9 cellular contexts compared by ENCODE assay signal in genomic region chr4:40121515-40121914, GRCh38.
A peak's percentile ranks its signal among the peaks of the same experiment; 100 is the strongest.
DNase-seq lines count a peak whose midpoint lies in the region; ATAC-seq, FAIRE-seq and TF ChIP-seq lines count a peak whose summit lies in the region.
"Had no signal": no experiment of that assay in that cellular context is flagged by ENCODE, and none has a peak within 500 bp of the region (broad histone marks: within the 10 kb centered on the region; RNA-seq: fewer than 3 reads in every experiment).

No MANE protein-coding gene starts in this region.

- no peak for TF ChIP-seq RAD21 in GM12878 (IDR thresholded peaks at IDR 0.05; ENCODE audit: insufficient read depth, low read depth, low read length)

- no peaks in the 10 kb centered on the region for H3K27me3 Mint-ChIP-seq in activated CD4-positive, alpha-beta memory T cell treated with anti-CD3 and anti-CD28 coated beads for 36 hours
- no peaks in the 10 kb centered on the region for H3K27me3 Mint-ChIP-seq in activated CD4-positive, alpha-beta memory T cell treated with anti-CD3 and anti-CD28 coated beads, Interleukin-2, amount 10 ng/mL, durations not matched to agents 7 days and 5 days

- no peak overlapping the region for H3K9ac ChIP-seq in GM12878 (ENCODE audit: control insufficient read depth, insufficient read depth, low read length)
- H3K9ac ChIP-seq: parathyroid adenoma had no signal

- TF ChIP-seq CTCF in GM12878 (IDR thresholded peaks at IDR 0.05 in 2 of 3, conservative IDR thresholded peaks at IDR 0.05 in 1 of 3; ENCODE audit: control insufficient read depth in 2 of 3, extremely low read depth in 1 of 3, insufficient read depth in 1 of 3, low read depth in 3 of 3, low read length in 3 of 3) (no peak), osteoblast (IDR thresholded peaks at IDR 0.05; ENCODE audit: extremely low read depth, low read depth, low read length) (no peak), testis (IDR thresholded peaks at IDR 0.05) (no peak)

- peaks cover 13% of the 10 kb centered on the region for H3K36me3 Mint-ChIP-seq in activated CD4-positive, alpha-beta memory T cell treated with anti-CD3 and anti-CD28 coated beads for 36 hours
- H3K36me3 Mint-ChIP-seq in activated CD4-positive, alpha-beta memory T cell treated with anti-CD3 and anti-CD28 coated beads, Interleukin-2, amount 10 ng/mL, durations not matched to agents 7 days and 5 days (ENCODE audit: low read depth), result peaks cover 22% of the 10 kb centered on the region

- H3K36me3 ChIP-seq in GM12878 (ENCODE audit: control insufficient read depth in 2 of 2, insufficient read depth in 2 of 2, low read length in 1 of 2), result no peaks in the 10 kb centered on the region
- no peaks in the 10 kb centered on the region for H3K36me3 ChIP-seq in osteoblast (ENCODE audit: insufficient read depth, low read length)
- no peaks in the 10 kb centered on the region for H3K36me3 ChIP-seq in testis (ENCODE audit: low read depth, missing control alignments)

- H3K9me3 ChIP-seq in GM12878 (replicated peaks; ENCODE audit: control insufficient read depth, insufficient read depth, low read length) (no peaks in the 10 kb centered on the region), osteoblast (ENCODE audit: low read depth, low read length) (no peaks in the 10 kb centered on the region), testis (no peaks in the 10 kb centered on the region)

- H4K20me1 ChIP-seq in GM12878 (ENCODE audit: control insufficient read depth, insufficient read depth), result no peaks in the 10 kb centered on the region
- no peaks in the 10 kb centered on the region for H4K20me1 ChIP-seq in osteoblast (ENCODE audit: insufficient read depth, low read length)

- no peak for TF ChIP-seq EP300 in GM12878 (IDR thresholded peaks at IDR 0.05; ENCODE audit: borderline replicate concordance in 1 of 2, control insufficient read depth in 1 of 2, low read depth in 2 of 2, low read length in 2 of 2)

- CTCF ChIA-PET in activated CD4-positive, alpha-beta memory T cell treated with anti-CD3 and anti-CD28 coated beads for 36 hours (lab: Charles Lee), result interaction anchor here (0.6 to 2.0 kb wide), 4 partner anchors 63 to 204 kb away, joined by 3 to 6 read pairs (median 3); no protein-coding TSS in a partner anchor
- CTCF ChIA-PET in activated CD4-positive, alpha-beta memory T cell treated with anti-CD3 and anti-CD28 coated beads, Interleukin-2, amount 10 ng/mL, durations not matched to agents 7 days and 5 days (lab: Charles Lee), result no interaction called here
- CTCF ChIA-PET in GM12878 (lab: Yijun Ruan, JAX), result interaction anchor here (0.6 to 1.3 kb wide), 2 partner anchors 28 to 32 kb away, joined by 3 read pairs; no protein-coding TSS in a partner anchor

- H3K9me3 Mint-ChIP-seq in activated CD4-positive, alpha-beta memory T cell treated with anti-CD3 and anti-CD28 coated beads for 36 hours, result no peaks in the 10 kb centered on the region
- H3K9me3 Mint-ChIP-seq in activated CD4-positive, alpha-beta memory T cell treated with anti-CD3 and anti-CD28 coated beads, Interleukin-2, amount 10 ng/mL, durations not matched to agents 7 days and 5 days, result no peaks in the 10 kb centered on the region

- peaks cover 44% of the 10 kb centered on the region for H3K4me1 Mint-ChIP-seq in activated CD4-positive, alpha-beta memory T cell treated with anti-CD3 and anti-CD28 coated beads for 36 hours (ENCODE audit: low read depth)
- peaks cover 26% of the 10 kb centered on the region for H3K4me1 Mint-ChIP-seq in activated CD4-positive, alpha-beta memory T cell treated with anti-CD3 and anti-CD28 coated beads, Interleukin-2, amount 10 ng/mL, durations not matched to agents 7 days and 5 days

- no peak overlapping the region for H3K4me3 Mint-ChIP-seq in activated CD4-positive, alpha-beta memory T cell treated with anti-CD3 and anti-CD28 coated beads for 36 hours
- no peak overlapping the region for H3K4me3 Mint-ChIP-seq in activated CD4-positive, alpha-beta memory T cell treated with anti-CD3 and anti-CD28 coated beads, Interleukin-2, amount 10 ng/mL, durations not matched to agents 7 days and 5 days

- WGBS in GM12878 (ENCODE audit: insufficient coverage, insufficient replicate concordance, low lambda C conversion rate, missing lambda C conversion rate), result 2% methylated on average over 4 of the region's 4 CpGs
- 74 to 88% methylated on average over 4 of the region's 4 CpGs for WGBS in testis, 2 donors

- POLR2A ChIA-PET in activated CD4-positive, alpha-beta memory T cell treated with anti-CD3 and anti-CD28 coated beads for 36 hours (lab: Charles Lee), result interaction anchor here (1.1 kb wide), 1 partner anchor 66 kb away, joined by 4 read pairs; the partner anchor contains the start of gene N4BP2
- POLR2A ChIA-PET in activated CD4-positive, alpha-beta memory T cell treated with anti-CD3 and anti-CD28 coated beads, Interleukin-2, amount 10 ng/mL, durations not matched to agents 7 days and 5 days (lab: Charles Lee), result interaction anchor here (1.1 to 1.2 kb wide), 2 partner anchors 25 to 77 kb away, joined by 3 to 4 read pairs; no protein-coding TSS in a partner anchor
- POLR2A ChIA-PET in GM12878 (lab: Charles Lee), result interaction anchor here (0.6 kb wide), 1 partner anchor 17 kb away, joined by 6 read pairs; no protein-coding TSS in a partner anchor

- ATAC-seq in GM12878 (peak; percentile 86), GM19035 (IDR thresholded peaks at IDR 0.05; ENCODE audit: unreplicated experiment) (no peak)

- BruUV-seq in GM12878 (replicated peaks; lab: Mats Ljungman, UMichigan), result no TSS peak

- intact Hi-C loops in activated CD4-positive, alpha-beta memory T cell treated with anti-CD3 and anti-CD28 coated beads for 36 hours (cut with micrococcal nuclease), result loop anchor here (5.0 to 10.0 kb wide), 2 partner anchors 63 to 64 kb away; partner anchors contain the start of gene N4BP2
- intact Hi-C loops in GM12878 (cut with micrococcal nuclease; ENCODE audit: unreplicated experiment), result no loop called here
- intact Hi-C loops in testis (cut with DNase I; ENCODE audit: low total_unique reads), result no loop called here

- H3K4me1 ChIP-seq in GM12878 (ENCODE audit: control insufficient read depth, insufficient read depth, low read length) (no peaks in the 10 kb centered on the region), osteoblast (ENCODE audit: insufficient read depth, low read length) (peaks cover 10% of the 10 kb centered on the region), testis (no peaks in the 10 kb centered on the region)
- H3K4me1 ChIP-seq: parathyroid adenoma had no signal

- FAIRE-seq in GM12878 (lab: Jason Lieb, UNC), result no peak

- no peaks in the 10 kb centered on the region for H3K27me3 ChIP-seq in GM12878 (replicated peaks in 1 of 2; ENCODE audit: control insufficient read depth in 2 of 2, insufficient read depth in 2 of 2, low read length in 1 of 2)
- no peaks in the 10 kb centered on the region for H3K27me3 ChIP-seq in osteoblast (ENCODE audit: insufficient read depth, low read length)
- H3K27me3 ChIP-seq in testis, result no peaks in the 10 kb centered on the region

- H3K4me2 ChIP-seq in GM12878 (ENCODE audit: control insufficient read depth, insufficient read depth), result no peak overlapping the region
- H3K4me2 ChIP-seq in osteoblast (ENCODE audit: insufficient read depth, low read length), result peak overlapping the region; percentile 50

- in situ Hi-C loops in GM12878 (cut with MboI), result no loop called here

- RAD21 ChIA-PET in GM12878 (lab: Charles Lee; ENCODE audit: unreplicated experiment), result no interaction called here

- no peak for TF ChIP-seq POLR2A in GM12878 (IDR thresholded peaks at IDR 0.05; ENCODE audit: low read depth, low read length)
- no peak for TF ChIP-seq POLR2A in testis (IDR thresholded peaks at IDR 0.05)

- no peaks in the 10 kb centered on the region for H3K79me2 ChIP-seq in GM12878 (ENCODE audit: control insufficient read depth, insufficient read depth, low read length)
- no peaks in the 10 kb centered on the region for H3K79me2 ChIP-seq in osteoblast (ENCODE audit: insufficient read depth, low read length)
- H3K79me2 ChIP-seq: parathyroid adenoma had no signal

- H3K4me3 ChIP-seq in GM12878 (no peak overlapping the region), osteoblast (ENCODE audit: insufficient read depth, low read length) (no peak overlapping the region), testis (no peak overlapping the region)

- H3K27ac Mint-ChIP-seq in activated CD4-positive, alpha-beta memory T cell treated with anti-CD3 and anti-CD28 coated beads for 36 hours, result peak overlapping the region; percentile 16
- H3K27ac Mint-ChIP-seq in activated CD4-positive, alpha-beta memory T cell treated with anti-CD3 and anti-CD28 coated beads, Interleukin-2, amount 10 ng/mL, durations not matched to agents 7 days and 5 days, result no peak overlapping the region

- SMC1A ChIA-PET in GM12878 (lab: Charles Lee; ENCODE audit: uncharacterized antibody, unreplicated experiment), result interaction anchor here (0.6 to 1.5 kb wide), 5 partner anchors 9 to 230 kb away, joined by 3 to 7 read pairs (median 3); no protein-coding TSS in a partner anchor

- peak; percentile 35 for DNase-seq in activated CD4-positive, alpha-beta memory T cell treated with anti-CD3 and anti-CD28 coated beads for 36 hours
- DNase-seq in activated CD4-positive, alpha-beta memory T cell treated with anti-CD3 and anti-CD28 coated beads, Interleukin-2, amount 10 ng/mL, durations not matched to agents 7 days and 5 days, result no peak
- DNase-seq in LHCN-M2 (ENCODE audit: low read depth), result peak; percentile 83
- peak; percentile 11 for DNase-seq in GM12878 (ENCODE audit: low read depth, low spot score)
- peak; percentile 81 for DNase-seq in osteoblast (ENCODE audit: insufficient read length, low spot score, missing footprints)
- no peak for DNase-seq in testis
- DNase-seq in ureter (ENCODE audit: low spot score), result no peak

- H2AFZ ChIP-seq in GM12878 (ENCODE audit: control insufficient read depth, low read depth, low read length) (no peak overlapping the region), osteoblast (ENCODE audit: low read length) (peak overlapping the region; percentile 53)
- H2AFZ ChIP-seq: parathyroid adenoma had no signal

- no peak overlapping the region for H3K27ac ChIP-seq in GM12878 (ENCODE audit: control insufficient read depth, insufficient read depth)
- peak overlapping the region; percentile 71 for H3K27ac ChIP-seq in osteoblast (ENCODE audit: low read depth, low read length)
- H3K27ac ChIP-seq in testis, result no peak overlapping the region
- H3K27ac ChIP-seq: parathyroid adenoma had no signal

TF ChIP-seq in GM12878, 131 proteins besides CTCF, POLR2A, EP300 and RAD21 (continues in another document):
- peak; percentile 54; the same call in 1 of the 2 replicates for TF ChIP-seq EED (IDR thresholded peaks at IDR 0.05; ENCODE audit: low read depth)
- 0 out of 2 replicates have a peak, but pooled peaks have one; percentile 9 for TF ChIP-seq GABPA (IDR thresholded peaks at IDR 0.05; ENCODE audit: low read depth)
- TF ChIP-seq NFXL1 (IDR thresholded peaks at IDR 0.05; ENCODE audit: borderline replicate concordance), result no peak
- TF ChIP-seq CBX3 (IDR thresholded peaks at IDR 0.05; ENCODE audit: borderline replicate concordance, low read depth), result no peak
- no peak for TF ChIP-seq PML (IDR thresholded peaks at IDR 0.05; ENCODE audit: low read length)
- TF ChIP-seq BMI1 (IDR thresholded peaks at IDR 0.05; ENCODE audit: borderline replicate concordance), result no peak
- peak; percentile 31; the same call in 1 of the 2 replicates for TF ChIP-seq JUNB (IDR thresholded peaks at IDR 0.05)

Comparison
In these comparisons a context has a peak if more than half of its experiments do, and no peak if none do; other contexts are left out.
1. DNase-seq: peak in activated CD4-positive, alpha-beta memory T cell treated with anti-CD3 and anti-CD28 coated beads for 36 hours (single experiment), LHCN-M2 (single experiment), GM12878 (single experiment) and osteoblast (single experiment); none in activated CD4-positive, alpha-beta memory T cell treated with anti-CD3 and anti-CD28 coated beads, Interleukin-2, amount 10 ng/mL, durations not matched to agents 7 days and 5 days (single experiment), testis (single experiment) and ureter (single experiment).